10 cellular contexts compared by ENCODE assay signal in genomic region chr6:154319231-154319858, GRCh38. TPM values are rescaled to one million over a fixed set of nuclear protein-coding genes. Genes with fewer than 3 reads are reported as not detected.
DNase-seq lines count a peak whose midpoint lies in the region; ATAC-seq and TF ChIP-seq lines count a peak whose summit lies in the region.
"Had no signal": no experiment of that assay in that cellular context is flagged by ENCODE, and none has a peak within 500 bp of the region (broad histone marks: within the 10 kb centered on the region; RNA-seq: fewer than 3 reads in every experiment).

No MANE protein-coding gene starts in this region.

- intact Hi-C loops in uterus (cut with DNase I; ENCODE audit: low total_unique reads) (no loop called here), spleen (cut with DNase I; ENCODE audit: low total_unique reads) (no loop called here)

- TF ChIP-seq POLR2A in uterus (IDR thresholded peaks at IDR 0.05) (no peak), upper lobe of left lung (IDR thresholded peaks at IDR 0.05) (no peak), spleen (IDR thresholded peaks at IDR 0.05) (no peak)

- TF ChIP-seq EP300 in upper lobe of left lung (IDR thresholded peaks at IDR 0.05): no peak

- no peak for ATAC-seq in upper lobe of left lung (ENCODE audit: low FRiP score in 2 of 2)

- peak overlapping the region; percentile 36 to 71 for H3K27ac ChIP-seq in uterus
- no peak overlapping the region for H3K27ac ChIP-seq in upper lobe of left lung
- H3K27ac ChIP-seq in spleen: peak overlapping the region in 2 of 8 donors; percentile 4 to 15

- H3K4me3 ChIP-seq in uterus (no peak overlapping the region), upper lobe of left lung (no peak overlapping the region), spleen (no peak overlapping the region)

- TF ChIP-seq CTCF in uterus (IDR thresholded peaks at IDR 0.05) (no peak), upper lobe of left lung (IDR thresholded peaks at IDR 0.05) (no peak), spleen (IDR thresholded peaks at IDR 0.05 in 8 of 11, conservative IDR thresholded peaks at IDR 0.05 in 3 of 11) (no peak)

- H3K9me3 ChIP-seq in uterus: no peaks in the 10 kb centered on the region
- no peaks in the 10 kb centered on the region for H3K9me3 ChIP-seq in upper lobe of left lung
- no peaks in the 10 kb centered on the region for H3K9me3 ChIP-seq in spleen

- no peaks in the 10 kb centered on the region for H3K36me3 ChIP-seq in uterus
- no peaks in the 10 kb centered on the region for H3K36me3 ChIP-seq in upper lobe of left lung
- H3K36me3 ChIP-seq in spleen: no peaks in the 10 kb centered on the region

- DNase-seq in NCI-H2029 (lab: John Stamatoyannopoulos, UW) (peak; percentile 8), NCI-H2029 treated with DMSO at 0.1 percent for 48 hours (lab: John Stamatoyannopoulos, UW) (no peak), NCI-H146 (lab: John Stamatoyannopoulos, UW) (peak; percentile 39), fibroblast of peridontal ligament (ENCODE audit: extremely low read depth) (peak; percentile 96), uterus (no peak), upper lobe of left lung (no peak), spleen (no peak), LoVo (ENCODE audit: low spot score) (no peak)
- DNase-seq: naive B cell, RPMI8226 had no signal

- H3K27me3 ChIP-seq in uterus: no peaks in the 10 kb centered on the region
- H3K27me3 ChIP-seq in upper lobe of left lung: no peaks in the 10 kb centered on the region
- no peaks in the 10 kb centered on the region for H3K27me3 ChIP-seq in spleen (replicated peaks in 1 of 7)

- H3K4me1 ChIP-seq in uterus: no peaks in the 10 kb centered on the region
- H3K4me1 ChIP-seq in upper lobe of left lung: no peaks in the 10 kb centered on the region
- H3K4me1 ChIP-seq in spleen: no peaks in the 10 kb centered on the region

- 47 to 49% methylated on average over 8 of the region's 8 CpGs for WGBS in upper lobe of left lung, 2 donors
- WGBS in spleen, 5 donors: 61 to 70% (median 63%) methylated on average over 8 of the region's 8 CpGs

RNA-seq across cellular contexts. Expression of gene IPCEF1, which starts 37.3 kb away (rescaled TPM):
- 1 to 10 TPM; 3.1 to 9.7 (median 3.4) TPM for total RNA-seq in uterus
- total RNA-seq in upper lobe of left lung: 1 to 10 TPM; 1.0 to 5.5 (median 4.0) TPM
- 10 to 100 TPM; 19.2 to 32.2 (median 28.3) TPM for total RNA-seq in spleen
- polyA plus RNA-seq in spleen: 1 to 10 TPM; 1.4 to 2.3 (median 2.2) TPM

Comparison
In these comparisons a context has a peak if more than half of its experiments do, and no peak if none do; other contexts are left out.
1. DNase-seq: peak in NCI-H2029 (single experiment), NCI-H146 (single experiment) and fibroblast of peridontal ligament (single experiment); none in NCI-H2029 treated with DMSO at 0.1 percent for 48 hours (single experiment), uterus (0 of 2), upper lobe of left lung (0 of 2), spleen (single experiment) and LoVo (single experiment).
2. H3K27ac ChIP-seq: peak in uterus (2 of 2); none in upper lobe of left lung (0 of 4).